20 cellular contexts compared by ENCODE assay signal in genomic region chr6:169763308-169763707, GRCh38. TPM values are rescaled to one million over a fixed set of nuclear protein-coding genes. Genes with fewer than 3 reads are reported as not detected.
A peak's percentile ranks its signal among the peaks of the same experiment; 100 is the strongest.
DNase-seq lines count a peak whose midpoint lies in the region; ATAC-seq and TF ChIP-seq lines count a peak whose summit lies in the region.
"Had no signal": no experiment of that assay in that cellular context is flagged by ENCODE, and none has a peak within 500 bp of the region (broad histone marks: within the 10 kb centered on the region; RNA-seq: fewer than 3 reads in every experiment).

No MANE protein-coding gene starts in this region.

- peaks cover 52% of the 10 kb centered on the region for H3K36me3 Mint-ChIP-seq in activated CD4-positive, alpha-beta T cell treated with anti-CD3 and anti-CD28 coated beads, Interleukin-2, amount 10 ng/mL, durations not matched to agents 24 days and 14 days (ENCODE audit: low read depth)
- H3K36me3 Mint-ChIP-seq in progenitor cell of endocrine pancreas (ENCODE audit: insufficient read depth) = peaks cover 25% of the 10 kb centered on the region
- peaks cover 66% of the 10 kb centered on the region for H3K36me3 Mint-ChIP-seq in activated CD4-positive, alpha-beta memory T cell treated with anti-CD3 and anti-CD28 coated beads, Interleukin-2, amount 10 ng/mL, durations not matched to agents 7 days and 5 days (ENCODE audit: low read depth)

- peak; percentile 37 for DNase-seq in activated CD4-positive, alpha-beta T cell treated with anti-CD3 and anti-CD28 coated beads, Interleukin-2, amount 10 ng/mL, durations not matched to agents 24 days and 14 days
- DNase-seq in activated CD4-positive, alpha-beta T cell treated with anti-CD3 and anti-CD28 coated beads for 1 hour = no peak
- DNase-seq in LNCaP clone FGC (ENCODE audit: low read depth) (peak; percentile 34), left ventricle myocardium superior (peak; percentile 65), progenitor cell of endocrine pancreas (ENCODE audit: low spot score, unreplicated experiment) (no peak), posterior vena cava (ENCODE audit: low spot score) (no peak)
- no peak for DNase-seq in activated CD4-positive, alpha-beta memory T cell treated with anti-CD3 and anti-CD28 coated beads, Interleukin-2, amount 10 ng/mL, durations not matched to agents 7 days and 5 days
- DNase-seq: 8988T; Caco-2; CD4-positive, alpha-beta memory T cell; DMS 273 treated with DMSO at 0.1 percent for 48 hours; DND-41; HCEC 1CT; NCI-H1105; NCI-H2081 treated with DMSO at 0.1 percent for 48 hours; NCI-H446; NCI-H526 treated with DMSO at 0.1 percent for 48 hours; OCI-M1 had no signal

- no peak overlapping the region for H3K27ac Mint-ChIP-seq in activated CD4-positive, alpha-beta T cell treated with anti-CD3 and anti-CD28 coated beads, Interleukin-2, amount 10 ng/mL, durations not matched to agents 24 days and 14 days
- H3K27ac Mint-ChIP-seq in progenitor cell of endocrine pancreas = peak overlapping the region; percentile 53
- no peak overlapping the region for H3K27ac Mint-ChIP-seq in activated CD4-positive, alpha-beta memory T cell treated with anti-CD3 and anti-CD28 coated beads, Interleukin-2, amount 10 ng/mL, durations not matched to agents 7 days and 5 days
- H3K27ac Mint-ChIP-seq: CD4-positive, alpha-beta memory T cell had no signal

- H3K4me3 Mint-ChIP-seq in activated CD4-positive, alpha-beta T cell treated with anti-CD3 and anti-CD28 coated beads, Interleukin-2, amount 10 ng/mL, durations not matched to agents 24 days and 14 days = no peak overlapping the region
- no peak overlapping the region for H3K4me3 Mint-ChIP-seq in progenitor cell of endocrine pancreas (ENCODE audit: low read depth)
- no peak overlapping the region for H3K4me3 Mint-ChIP-seq in activated CD4-positive, alpha-beta memory T cell treated with anti-CD3 and anti-CD28 coated beads, Interleukin-2, amount 10 ng/mL, durations not matched to agents 7 days and 5 days

- H3K4me3 ChIP-seq in LNCaP clone FGC (ENCODE audit: low read depth, low read length) = no peak overlapping the region
- H3K4me3 ChIP-seq: BLaER1 treated with 17β-estradiol and CSF1 and Interleukin-3, amounts not matched to agents 10 nM and 100 nM had no signal

- POLR2A ChIA-PET in activated CD4-positive, alpha-beta memory T cell treated with anti-CD3 and anti-CD28 coated beads, Interleukin-2, amount 10 ng/mL, durations not matched to agents 7 days and 5 days (lab: Charles Lee) = interaction anchor here (2.6 kb wide), 1 partner anchor 12 kb away, joined by 12 read pairs; the partner anchor contains the start of genes DYNLT2 and ERMARD

- intact Hi-C loops in activated CD4-positive, alpha-beta T cell treated with anti-CD3 and anti-CD28 coated beads, Interleukin-2, amount 10 ng/mL, durations not matched to agents 24 days and 14 days (cut with micrococcal nuclease) = no loop called here
- intact Hi-C loops in left ventricle myocardium superior (cut with micrococcal nuclease) (no loop called here), posterior vena cava (cut with DNase I) (no loop called here)

- CTCF ChIA-PET in activated CD4-positive, alpha-beta memory T cell treated with anti-CD3 and anti-CD28 coated beads, Interleukin-2, amount 10 ng/mL, durations not matched to agents 7 days and 5 days (lab: Charles Lee) = no interaction called here

- ATAC-seq in left ventricle myocardium superior (peak; percentile 90), HG03280 (IDR thresholded peaks at IDR 0.05; ENCODE audit: unreplicated experiment) (no peak)

- TF ChIP-seq CTCF in LNCaP clone FGC (IDR thresholded peaks at IDR 0.05; ENCODE audit: control insufficient read depth, extremely low read depth, insufficient read depth) (no peak), progenitor cell of endocrine pancreas (IDR thresholded peaks at IDR 0.05; ENCODE audit: unreplicated experiment) (no peak)

- H3K9me3 Mint-ChIP-seq in activated CD4-positive, alpha-beta T cell treated with anti-CD3 and anti-CD28 coated beads, Interleukin-2, amount 10 ng/mL, durations not matched to agents 24 days and 14 days = no peaks in the 10 kb centered on the region
- H3K9me3 Mint-ChIP-seq in progenitor cell of endocrine pancreas (ENCODE audit: low read depth) = no peaks in the 10 kb centered on the region
- H3K9me3 Mint-ChIP-seq in activated CD4-positive, alpha-beta memory T cell treated with anti-CD3 and anti-CD28 coated beads, Interleukin-2, amount 10 ng/mL, durations not matched to agents 7 days and 5 days = no peaks in the 10 kb centered on the region

- H3K4me1 Mint-ChIP-seq in activated CD4-positive, alpha-beta T cell treated with anti-CD3 and anti-CD28 coated beads, Interleukin-2, amount 10 ng/mL, durations not matched to agents 24 days and 14 days = peaks cover 2% of the 10 kb centered on the region
- H3K4me1 Mint-ChIP-seq in progenitor cell of endocrine pancreas (ENCODE audit: low read depth) = peaks cover 17% of the 10 kb centered on the region
- H3K4me1 Mint-ChIP-seq in activated CD4-positive, alpha-beta memory T cell treated with anti-CD3 and anti-CD28 coated beads, Interleukin-2, amount 10 ng/mL, durations not matched to agents 7 days and 5 days = no peaks in the 10 kb centered on the region

- H3K27me3 Mint-ChIP-seq in activated CD4-positive, alpha-beta T cell treated with anti-CD3 and anti-CD28 coated beads, Interleukin-2, amount 10 ng/mL, durations not matched to agents 24 days and 14 days = no peaks in the 10 kb centered on the region
- H3K27me3 Mint-ChIP-seq in progenitor cell of endocrine pancreas = no peaks in the 10 kb centered on the region
- H3K27me3 Mint-ChIP-seq in activated CD4-positive, alpha-beta memory T cell treated with anti-CD3 and anti-CD28 coated beads, Interleukin-2, amount 10 ng/mL, durations not matched to agents 7 days and 5 days = no peaks in the 10 kb centered on the region
- H3K27me3 Mint-ChIP-seq: CD4-positive, alpha-beta memory T cell had no signal

RNA-seq across cellular contexts. Expression of gene ERMARD, which starts 11.9 kb away (rescaled TPM):
- 26.2 and 27.9 TPM in 2 replicates for total RNA-seq in activated CD4-positive, alpha-beta T cell treated with anti-CD3 and anti-CD28 coated beads, Interleukin-2, amount 10 ng/mL, durations not matched to agents 24 days and 14 days
- total RNA-seq in left ventricle myocardium superior (9.4 TPM), progenitor cell of endocrine pancreas (30.3 and 33.4 TPM in 2 replicates), posterior vena cava (10 to 100 TPM; 19.6 to 22.1 TPM)
- 10 to 100 TPM; 29.3 to 30.7 TPM for total RNA-seq in activated CD4-positive, alpha-beta memory T cell treated with anti-CD3 and anti-CD28 coated beads, Interleukin-2, amount 10 ng/mL, durations not matched to agents 7 days and 5 days

RNA-seq across cellular contexts. Expression of gene DYNLT2, which starts 11.9 kb away (rescaled TPM):
- 2.1 TPM in 2 replicates for total RNA-seq in activated CD4-positive, alpha-beta T cell treated with anti-CD3 and anti-CD28 coated beads, Interleukin-2, amount 10 ng/mL, durations not matched to agents 24 days and 14 days
- total RNA-seq in left ventricle myocardium superior = 0.62 TPM
- 1.6 and 1.8 TPM in 2 replicates for total RNA-seq in progenitor cell of endocrine pancreas
- 1 to 10 TPM; 1.1 TPM for total RNA-seq in posterior vena cava
- total RNA-seq in activated CD4-positive, alpha-beta memory T cell treated with anti-CD3 and anti-CD28 coated beads, Interleukin-2, amount 10 ng/mL, durations not matched to agents 7 days and 5 days = 1 to 10 TPM; 1.7 to 2.2 TPM

RNA-seq across cellular contexts. Expression of gene PHF10, which starts 39.0 kb away (rescaled TPM):
- 91.2 and 92.2 TPM in 2 replicates for total RNA-seq in activated CD4-positive, alpha-beta T cell treated with anti-CD3 and anti-CD28 coated beads, Interleukin-2, amount 10 ng/mL, durations not matched to agents 24 days and 14 days
- total RNA-seq in left ventricle myocardium superior = 62.9 TPM
- 103 and 105 TPM in 2 replicates for total RNA-seq in progenitor cell of endocrine pancreas
- total RNA-seq in posterior vena cava = 10 to 100 TPM; 36.2 to 57.6 TPM
- 10 to 100 TPM; 59.9 to 63.6 TPM for total RNA-seq in activated CD4-positive, alpha-beta memory T cell treated with anti-CD3 and anti-CD28 coated beads, Interleukin-2, amount 10 ng/mL, durations not matched to agents 7 days and 5 days

Comparison
In these comparisons a context has a peak if more than half of its experiments do, and no peak if none do; other contexts are left out.
1. DNase-seq: peak in activated CD4-positive, alpha-beta T cell treated with anti-CD3 and anti-CD28 coated beads, Interleukin-2, amount 10 ng/mL, durations not matched to agents 24 days and 14 days (single experiment), LNCaP clone FGC (single experiment) and left ventricle myocardium superior (single experiment); none in activated CD4-positive, alpha-beta T cell treated with anti-CD3 and anti-CD28 coated beads for 1 hour (single experiment), progenitor cell of endocrine pancreas (single experiment), posterior vena cava (single experiment) and activated CD4-positive, alpha-beta memory T cell treated with anti-CD3 and anti-CD28 coated beads, Interleukin-2, amount 10 ng/mL, durations not matched to agents 7 days and 5 days (single experiment).